Comparison of ENCODE assay signal across 8 cellular contexts in the genomic region with DNA sequence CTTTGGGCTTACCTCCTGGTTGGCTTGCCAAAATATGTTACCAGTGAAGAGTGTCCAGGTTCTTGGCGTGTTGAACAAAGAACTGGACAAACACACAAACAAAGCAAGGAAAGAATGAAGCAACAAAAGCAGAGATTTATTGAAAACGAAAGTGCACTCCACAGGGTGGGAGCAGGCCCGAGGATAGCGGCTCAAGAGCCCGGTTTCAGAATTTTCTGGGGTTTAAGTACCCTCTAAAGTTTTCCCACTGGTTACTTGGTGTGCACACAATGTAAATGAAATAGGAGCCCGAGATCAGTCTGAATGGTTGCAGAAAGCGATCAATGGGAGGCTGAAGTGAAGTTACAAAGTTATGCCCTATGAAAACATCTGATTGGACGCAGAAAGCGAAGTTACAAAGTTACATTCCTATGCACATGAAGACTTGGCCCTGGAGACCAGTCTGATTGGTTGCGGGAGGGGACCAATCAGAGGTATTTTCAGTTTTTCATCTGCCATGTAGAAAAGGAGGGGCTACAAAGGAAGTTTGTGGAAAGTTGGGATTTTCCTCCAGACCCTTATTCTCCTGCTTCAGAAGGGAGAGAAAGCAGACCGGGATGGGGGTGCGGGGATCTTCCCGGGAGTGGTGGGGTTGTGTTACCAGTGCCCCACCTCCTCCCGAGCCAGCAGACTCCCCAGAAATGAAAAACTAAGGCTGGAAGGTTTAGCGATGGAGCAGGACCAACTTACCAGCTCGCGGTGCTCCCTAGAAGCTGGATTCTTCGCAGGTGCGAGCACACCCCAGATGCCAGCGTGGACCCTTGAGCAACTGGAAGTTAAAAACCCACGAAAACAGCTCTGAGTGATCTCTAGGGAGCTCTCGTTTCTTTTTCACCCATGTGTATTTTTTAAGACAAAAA. TPM values are rescaled to one million over a fixed set of nuclear protein-coding genes. Genes with fewer than 3 reads are reported as not detected.
DNase-seq lines count a peak whose midpoint lies in the region; ATAC-seq and TF ChIP-seq lines count a peak whose summit lies in the region.

Gene SLFN12 (minus strand): TSS at position 325 of the 899 bp plus-strand sequence. CDS start 9,472 bp downstream, outside the sequence.

- H3K4me1 ChIP-seq in DND-41 (ENCODE audit: insufficient read depth, low read length) (peaks cover 60% of the 10 kb centered on the region), tibial nerve (peaks cover 0 to 33% (median 15%) of the 10 kb centered on the region in 4 donors)

- H3K27me3 Mint-ChIP-seq in naive B cell = no peaks in the 10 kb centered on the region

- H3K79me2 ChIP-seq in DND-41 (ENCODE audit: insufficient read depth, low read length) = no peaks in the 10 kb centered on the region

- H3K9ac ChIP-seq in DND-41 (ENCODE audit: low read depth, low read length) = peak within 1 kb of the TSS; percentile 40

- TF ChIP-seq EP300 in tibial nerve (IDR thresholded peaks at IDR 0.05) = peak; percentile 9 to 67

- H3K9me3 ChIP-seq in DND-41 (ENCODE audit: insufficient read depth, low read length, severe bottlenecking) (no peaks in the 10 kb centered on the region), tibial nerve (no peaks in the 10 kb centered on the region)

- 7 to 8% methylated on average over 22 of the region's 22 CpGs for WGBS in tibial nerve, 2 donors

- H3K4me3 ChIP-seq in DND-41 (ENCODE audit: low read depth in 1 of 2, low read length in 2 of 2) (peak within 1 kb of the TSS in 1 of 2 experiments; percentile 28; a peak in 2 of 4 replicates), tibial nerve (peak within 1 kb of the TSS; percentile 56 to 66 (median 60))

- DNase-seq in DND-41 = peak; percentile 61
- DNase-seq in LHCN-M2 (ENCODE audit: low read depth) = peak; percentile 97
- DNase-seq in activated CD8-positive, alpha-beta memory T cell treated with anti-CD3 and anti-CD28 coated beads, Interleukin-2, amount 50 U/mL, for 48 hours = peak; percentile 60
- peak; percentile 72 for DNase-seq in naive B cell
- peak in 1 of 2 donors; percentile 64 for DNase-seq in tibial nerve (ENCODE audit: low spot score in 2 of 2)
- DNase-seq in NCI-H2227 (lab: John Stamatoyannopoulos, UW; ENCODE audit: unreplicated experiment) = no peak

- H3K4me3 Mint-ChIP-seq in naive B cell = peak within 1 kb of the TSS; percentile 88 to 100 (median 96)

- peaks cover 15 to 29% (median 24%) of the 10 kb centered on the region in 3 donors for H3K4me1 Mint-ChIP-seq in naive B cell

- peak within 1 kb of the TSS; percentile 15 to 96 (median 93) for H3K27ac Mint-ChIP-seq in naive B cell

- H3K4me2 ChIP-seq in DND-41 (ENCODE audit: insufficient read depth, low read length) = peak within 1 kb of the TSS; percentile 52

- 0 out of 2 replicates have a peak, but pooled peaks cover 8% of the 10 kb centered on the region for H3K36me3 ChIP-seq in DND-41 (ENCODE audit: insufficient read depth, low read length)
- H3K36me3 ChIP-seq in tibial nerve = peaks cover 0 to 6% (median 0%) of the 10 kb centered on the region in 3 donors

- H3K27me3 ChIP-seq in DND-41 (ENCODE audit: insufficient read depth, low read length, poor library complexity) (no peaks in the 10 kb centered on the region), tibial nerve (no peaks in the 10 kb centered on the region)

- no peaks in the 10 kb centered on the region for H3K9me3 Mint-ChIP-seq in naive B cell

- H4K20me1 ChIP-seq in DND-41 (ENCODE audit: insufficient read depth, low read length) = no peaks in the 10 kb centered on the region; the same call in 1 of the 2 replicates

- H2AFZ ChIP-seq in DND-41 (ENCODE audit: low read depth, low read length) = no peak within 1 kb of the TSS; the same call in 1 of the 2 replicates

- H3K36me3 Mint-ChIP-seq in naive B cell = peaks cover 0 to 4% of the 10 kb centered on the region in 2 donors

- TF ChIP-seq CTCF in DND-41 (IDR thresholded peaks at IDR 0.05; ENCODE audit: borderline replicate concordance, extremely low read depth, low read length, poor library complexity, severe bottlenecking) (no peak), tibial nerve (IDR thresholded peaks at IDR 0.05) (peak in 1 of 5 experiments; percentile 1)

- H3K27ac ChIP-seq in DND-41 (ENCODE audit: low read length) (peak within 1 kb of the TSS; percentile 78), tibial nerve (peak within 1 kb of the TSS; percentile 76 to 92 (median 90))

- peak; percentile 51 for ATAC-seq in DND-41 (ENCODE audit: insufficient read depth, low read depth)
- peak; percentile 79 for ATAC-seq in GM21717 (IDR thresholded peaks at IDR 0.05; ENCODE audit: unreplicated experiment)
- peak; percentile 81 for ATAC-seq in esophagus mucosa
- ATAC-seq in naive B cell (ENCODE audit: low read depth in 2 of 2) = peak; percentile 97 to 99

- TF ChIP-seq POLR2A in tibial nerve (IDR thresholded peaks at IDR 0.05) = peak; percentile 21 to 60

RNA-seq across cellular contexts. Expression of gene SLFN12, which starts in this region (rescaled TPM):
- total RNA-seq in LHCN-M2 (2014; rRNA removed) (33.7 and 34.8 TPM in 2 replicates), esophagus mucosa (2.6 TPM), tibial nerve (10 to 100 TPM; 11.6 to 20.1 (median 15.9) TPM)
- 12.1 TPM for polyA plus RNA-seq in LHCN-M2 (2012)
- polyA plus RNA-seq in naive B cell (ENCODE audit: low read depth in 6 of 6) = 1 to 10 TPM in 5 of 6 donors, not detected in 1; 1.6 to 4.9 (median 2.4) TPM
